2 cellular contexts compared by ENCODE assay signal in the genomic region with DNA sequence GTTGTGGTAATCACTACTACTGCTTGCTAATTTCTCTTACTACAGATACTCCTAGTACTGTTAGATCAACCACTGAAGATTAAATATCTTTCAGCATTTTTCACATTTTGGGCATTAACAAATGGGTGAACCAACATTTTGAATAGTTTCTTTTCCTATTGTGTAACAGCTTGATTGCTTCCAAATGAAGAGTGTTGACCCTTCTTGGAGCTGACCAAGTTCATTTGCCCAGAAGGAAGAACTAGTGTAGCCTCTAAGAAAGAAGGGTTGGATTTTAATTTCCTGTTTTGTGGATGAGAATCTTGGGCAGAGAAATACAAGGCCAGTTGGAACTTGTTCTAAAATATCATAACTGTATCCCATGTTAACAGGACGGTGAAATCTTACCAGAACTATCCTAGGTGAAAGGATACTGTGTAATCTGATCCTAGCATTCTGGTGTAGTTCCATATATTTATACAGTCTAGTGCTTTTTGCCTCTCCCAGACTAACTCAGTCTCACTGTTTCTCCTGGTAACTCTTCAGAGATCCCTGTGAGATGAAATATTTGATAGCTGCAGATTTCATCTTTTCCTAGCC.
TF ChIP-seq lines count a peak whose summit lies in the region.

No MANE protein-coding gene starts in this region.

TF ChIP-seq in GM23338, 12 proteins besides CTCF, POLR2A, EP300 and RAD21 (continued from another document):
- TF ChIP-seq ZNF331 (CRISPR knock-in tag; IDR thresholded peaks at IDR 0.05; ENCODE audit: low read depth), result no peak
TF ChIP-seq in GM23338: peak in this region for 0.

TF ChIP-seq in WTC11, 78 proteins besides CTCF, POLR2A, EP300 and RAD21 (continued from another document):
- TF ChIP-seq SMAD3 (CRISPR knock-in tag; IDR thresholded peaks at IDR 0.05; ENCODE audit: borderline replicate concordance) (no peak), SMAD4 (CRISPR knock-in tag; IDR thresholded peaks at IDR 0.05) (no peak), TEAD4 (CRISPR knock-in tag; IDR thresholded peaks at IDR 0.05) (no peak), PRRX2 (CRISPR knock-in tag; IDR thresholded peaks at IDR 0.05) (no peak), TEAD1 (CRISPR knock-in tag; IDR thresholded peaks at IDR 0.05) (no peak), ZNF121 (CRISPR knock-in tag; IDR thresholded peaks at IDR 0.05) (no peak), TCF7 (CRISPR knock-in tag; IDR thresholded peaks at IDR 0.05; ENCODE audit: low read depth) (no peak), ATF2 (CRISPR knock-in tag; IDR thresholded peaks at IDR 0.05; ENCODE audit: borderline replicate concordance, low read depth) (no peak)
- TF ChIP-seq, protein P1, sequence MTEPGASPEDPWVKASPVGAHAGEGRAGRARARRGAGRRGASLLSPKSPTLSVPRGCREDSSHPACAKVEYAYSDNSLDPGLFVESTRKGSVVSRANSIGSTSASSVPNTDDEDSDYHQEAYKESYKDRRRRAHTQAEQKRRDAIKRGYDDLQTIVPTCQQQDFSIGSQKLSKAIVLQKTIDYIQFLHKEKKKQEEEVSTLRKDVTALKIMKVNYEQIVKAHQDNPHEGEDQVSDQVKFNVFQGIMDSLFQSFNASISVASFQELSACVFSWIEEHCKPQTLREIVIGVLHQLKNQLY (CRISPR knock-in tag; IDR thresholded peaks at IDR 0.05), result no peak
TF ChIP-seq in WTC11: peak in this region for 0.
